In genomic region chr3:104855702-104856101, GRCh38 we compare ENCODE assay signal across 25 cellular contexts.
A peak's percentile ranks its signal among the peaks of the same experiment; 100 is the strongest.
DNase-seq lines count a peak whose midpoint lies in the region; ATAC-seq, FAIRE-seq and TF ChIP-seq lines count a peak whose summit lies in the region.
"Had no signal": no experiment of that assay in that cellular context is flagged by ENCODE, and none has a peak within 500 bp of the region (broad histone marks: within the 10 kb centered on the region; RNA-seq: fewer than 3 reads in every experiment).

No MANE protein-coding gene starts in this region.

- H2BK5ac ChIP-seq in H9 (ENCODE audit: insufficient read length, low read length) = no peak overlapping the region

- CTCF ChIA-PET in WTC11 (lab: Charles Lee) = no interaction called here

- no peak overlapping the region for H4K8ac ChIP-seq in H9 (replicated peaks; ENCODE audit: insufficient read length, low read depth, low read length)

- H3K4me3 Mint-ChIP-seq in H9 (no peak overlapping the region), WTC11 (peak overlapping the region; percentile 21; the same call in 1 of the 2 replicates)
- H3K4me3 Mint-ChIP-seq: CD4-positive, alpha-beta memory T cell had no signal

- no peaks in the 10 kb centered on the region for H3K79me2 ChIP-seq in H9 (ENCODE audit: insufficient read depth, low read length)

- H3K36me3 Mint-ChIP-seq in H9 (ENCODE audit: insufficient read depth in 1 of 3, low read depth in 3 of 3) (peaks cover 7 to 25% (median 13%) of the 10 kb centered on the region in 3 experiments; a peak in 6 of 7 replicates), WTC11 (peaks cover 15% of the 10 kb centered on the region)
- H3K36me3 Mint-ChIP-seq: CD4-positive, alpha-beta memory T cell had no signal

- peaks cover 24 to 26% of the 10 kb centered on the region in 2 experiments for H3K4me1 Mint-ChIP-seq in H9
- peaks cover 37% of the 10 kb centered on the region for H3K4me1 Mint-ChIP-seq in WTC11
- H3K4me1 Mint-ChIP-seq: CD4-positive, alpha-beta memory T cell had no signal

- no peak overlapping the region for H2BK12ac ChIP-seq in H9 (ENCODE audit: insufficient read length, low read depth, low read length)

- no peak overlapping the region for H3K14ac ChIP-seq in H9 (ENCODE audit: insufficient read depth, low read length)

- no peak overlapping the region for H3K4ac ChIP-seq in H9 (ENCODE audit: low read depth, low read length)

- H4K91ac ChIP-seq in H9 (ENCODE audit: insufficient read length, low read depth, low read length) = no peak overlapping the region

- DNase-seq in H9 (no peak), WTC11 (ENCODE audit: low spot score) (no peak), DMS79 treated with DMSO at 0.1 percent for 48 hours (lab: John Stamatoyannopoulos, UW) (no peak), activated gamma-delta T cell (lab: John Stamatoyannopoulos, UW) (no peak), left ventricle myocardium superior (no peak), pancreas (no peak)
- DNase-seq: C1 segment of cervical spinal cord; CD4-positive, alpha-beta memory T cell; COR-L47; DMS53; GF-D8; KBM-7; MG63; NCI-H1105 treated with DMSO at 0.1 percent for 48 hours; NCI-H146; NCI-H1930; NCI-H2107; NCI-H524; NCI-H774; Right ventricle myocardium superior; RPMI8226 had no signal

- intact Hi-C loops in left ventricle myocardium superior (cut with micrococcal nuclease) = no loop called here
- intact Hi-C loops in pancreas (cut with DNase I) = no loop called here

- TF ChIP-seq CTCF in H9 (conservative IDR thresholded peaks at IDR 0.05) (no peak), WTC11 (IDR thresholded peaks at IDR 0.05) (no peak), pancreas (IDR thresholded peaks at IDR 0.05) (no peak)

- H2AK5ac ChIP-seq in H9 (ENCODE audit: insufficient read length, low read length) = no peak overlapping the region

- H4K5ac ChIP-seq in H9 (ENCODE audit: insufficient read length, low read depth, low read length) = no peak overlapping the region

- H3K79me1 ChIP-seq in H9 (ENCODE audit: insufficient read depth, low read depth, low read length, poor library complexity, severe bottlenecking) = no peaks in the 10 kb centered on the region

- no peak overlapping the region for H2AFZ ChIP-seq in H9 (ENCODE audit: low read length)

- no peak overlapping the region for H2BK15ac ChIP-seq in H9 (ENCODE audit: low read depth, low read length)

- no peak for ATAC-seq in WTC11
- no peak for ATAC-seq in left ventricle myocardium superior
- no peak for ATAC-seq in pancreas

- WGBS in H9 (ENCODE audit: extremely low coverage, insufficient read length, low lambda C conversion rate) = no CpG with 5 or more reads among the region's 2 CpGs
- WGBS in pancreas, 2 donors = 47 to 52% methylated on average over 2 of the region's 2 CpGs

- H3K9me3 Mint-ChIP-seq in H9 = peaks cover 11 to 16% of the 10 kb centered on the region in 2 experiments; a peak in 4 of 5 replicates
- peaks cover 26% of the 10 kb centered on the region for H3K9me3 Mint-ChIP-seq in WTC11

- H3K9ac ChIP-seq in H9 (ENCODE audit: extremely low read depth, insufficient read length, low read length) = no peak overlapping the region
- no peak overlapping the region for H3K9ac ChIP-seq in iPS-18a (ENCODE audit: low read length)

- H3K27me3 Mint-ChIP-seq in H9 (ENCODE audit: low read depth) (no peaks in the 10 kb centered on the region), WTC11 (ENCODE audit: low read depth) (no peaks in the 10 kb centered on the region)

- peaks cover 5% of the 10 kb centered on the region; the same call in 1 of the 2 replicates for H3K4me1 ChIP-seq in H9 (ENCODE audit: insufficient read depth, low read length)
- H3K4me1 ChIP-seq in iPS-18a (ENCODE audit: control insufficient read depth, low read depth, low read length) = peaks cover 30% of the 10 kb centered on the region
- H3K4me1 ChIP-seq in pancreas = no peaks in the 10 kb centered on the region
- H3K4me1 ChIP-seq: SJSA1 had no signal

- peak overlapping the region in 2 of 3 experiments; percentile 57 to 85; a peak in 2 of 7 replicates for H3K27ac Mint-ChIP-seq in H9
- H3K27ac Mint-ChIP-seq in WTC11 = 0 out of 2 replicates have a peak overlapping the region, but pooled peaks have one; percentile 78
- H3K27ac Mint-ChIP-seq: CD4-positive, alpha-beta memory T cell had no signal

- H3K36me3 ChIP-seq in iPS-18a (ENCODE audit: control insufficient read depth, low read depth, low read length) (no peaks in the 10 kb centered on the region), pancreas (no peaks in the 10 kb centered on the region)
- H3K36me3 ChIP-seq: MG63, SJSA1 had no signal

- H3T11ph ChIP-seq in H9 (ENCODE audit: low read length) = no peak overlapping the region

- no peak overlapping the region for H3K23ac ChIP-seq in H9 (ENCODE audit: insufficient read length, low read depth, low read length)

- no peak overlapping the region for H3K4me2 ChIP-seq in H9 (ENCODE audit: insufficient read depth, insufficient read length, low read length)

- POLR2A ChIA-PET in WTC11 (lab: Charles Lee) = no interaction called here

- H3K4me3 ChIP-seq in iPS-18a (ENCODE audit: low read length) (peak overlapping the region; percentile 3), pancreas (no peak overlapping the region)
- H3K4me3 ChIP-seq: MG63, SJSA1 had no signal

- no peaks in the 10 kb centered on the region for H3K23me2 ChIP-seq in H9 (ENCODE audit: insufficient read length, low read depth, low read length, poor library complexity, severe bottlenecking)

- H3K56ac ChIP-seq in H9 (ENCODE audit: insufficient read length, low read depth, low read length) = no peak overlapping the region

- H3K18ac ChIP-seq in H9 (ENCODE audit: insufficient read length, low read depth, low read length) = no peak overlapping the region

- H3K9me3 ChIP-seq in H9 (ENCODE audit: control insufficient read depth, low read depth, low read length) (no peaks in the 10 kb centered on the region), iPS-18a (ENCODE audit: control insufficient read depth, low read depth, low read length) (no peaks in the 10 kb centered on the region), pancreas (no peaks in the 10 kb centered on the region)
- H3K9me3 ChIP-seq: SJSA1 had no signal

- no peak for FAIRE-seq in pancreas (lab: Jason Lieb, UNC)
- FAIRE-seq: GM12891, GM19239 had no signal

- H3K27me3 ChIP-seq in H9 (ENCODE audit: insufficient read depth, low read length) (no peaks in the 10 kb centered on the region), iPS-18a (ENCODE audit: control insufficient read depth, insufficient read depth, low read length) (no peaks in the 10 kb centered on the region), pancreas (no peaks in the 10 kb centered on the region)
- H3K27me3 ChIP-seq: MG63, SJSA1 had no signal

- no peak overlapping the region for H3K27ac ChIP-seq in H9 (ENCODE audit: insufficient read length, low read depth, low read length)
- H3K27ac ChIP-seq in iPS-18a (ENCODE audit: low read length) = no peak overlapping the region
- H3K27ac ChIP-seq in pancreas = no peak overlapping the region
- H3K27ac ChIP-seq: SJSA1 had no signal

- no peak overlapping the region for H2BK120ac ChIP-seq in H9 (ENCODE audit: low read depth, low read length, poor library complexity, severe bottlenecking)

- H4K20me1 ChIP-seq in H9 (ENCODE audit: control insufficient read depth, insufficient read depth, insufficient read length) = no peaks in the 10 kb centered on the region

- no peak overlapping the region for H2BK20ac ChIP-seq in H9 (ENCODE audit: low read depth, low read length, poor library complexity, severe bottlenecking)

TF ChIP-seq in WTC11, 78 proteins besides CTCF, POLR2A, EP300 and RAD21 (continues in another document):
- TF ChIP-seq ZNF317 (CRISPR knock-in tag; IDR thresholded peaks at IDR 0.05; ENCODE audit: borderline replicate concordance, low read depth) (no peak), E2F4 (CRISPR knock-in tag; IDR thresholded peaks at IDR 0.05; ENCODE audit: borderline replicate concordance, low read depth) (no peak), GABPB1 (CRISPR knock-in tag; IDR thresholded peaks at IDR 0.05) (no peak), ZNF219 (CRISPR knock-in tag; IDR thresholded peaks at IDR 0.05; ENCODE audit: borderline replicate concordance) (no peak), MAX (CRISPR knock-in tag; IDR thresholded peaks at IDR 0.05) (no peak), CREM (CRISPR knock-in tag; IDR thresholded peaks at IDR 0.05) (no peak), FOXP1 (CRISPR knock-in tag; IDR thresholded peaks at IDR 0.05; ENCODE audit: borderline replicate concordance) (no peak)
